ENCODE assay signal across 13 cellular contexts in genomic region chr1:155466617-155466972, GRCh38.
DNase-seq lines count a peak whose midpoint lies in the region; ATAC-seq, FAIRE-seq and TF ChIP-seq lines count a peak whose summit lies in the region.
"Had no signal": no experiment of that assay in that cellular context is flagged by ENCODE, and none has a peak within 500 bp of the region (broad histone marks: within the 10 kb centered on the region; RNA-seq: fewer than 3 reads in every experiment).

No MANE protein-coding gene starts in this region.

- POLR2A ChIA-PET in CD8-positive, alpha-beta memory T cell (lab: Charles Lee), result no interaction called here

- H3K9me3 ChIP-seq in CD8-positive, alpha-beta memory T cell (ENCODE audit: low read length), result peaks cover 3% of the 10 kb centered on the region
- peaks cover 2% of the 10 kb centered on the region for H3K9me3 ChIP-seq in astrocyte (ENCODE audit: insufficient read depth, low read depth, low read length)

- DNase-seq in CD8-positive, alpha-beta memory T cell, result no peak
- DNase-seq in astrocyte (ENCODE audit: low read depth) (no peak), AG08395 (ENCODE audit: low spot score) (no peak), midbrain (lab: John Stamatoyannopoulos, UW) (no peak)
- no peak for DNase-seq in natural killer cell treated with Interleukin-12 subunit alpha and Interleukin-12 subunit beta and Interleukin-15 and Interleukin-18, amount 100 ng/mL, for 72 hours (ENCODE audit: low spot score)
- DNase-seq in stimulated activated CD4-positive, alpha-beta T cell treated with anti-CD3 and anti-CD28 coated beads, Interleukin-4, amount 100 ng/mL, for 24 hours, result no peak
- DNase-seq: activated naive CD8-positive, alpha-beta T cell treated with anti-CD3 and anti-CD28 coated beads, Interleukin-2, amount 10 ng/mL, durations not matched to agents 7 days and 5 days; CD4-positive, CD25-positive, alpha-beta regulatory T cell; glutamatergic neuron; NCI-H1417 treated with DMSO at 0.1 percent for 48 hours had no signal

- peaks cover 3% of the 10 kb centered on the region for H4K20me1 ChIP-seq in astrocyte (ENCODE audit: insufficient read depth, low read length)

- H3K9me3 Mint-ChIP-seq in CD8-positive, alpha-beta memory T cell, result peaks cover 0 to 8% (median 4%) of the 10 kb centered on the region in 5 donors
- H3K9me3 Mint-ChIP-seq in astrocyte (ENCODE audit: unreplicated experiment), result no peaks in the 10 kb centered on the region
- H3K9me3 Mint-ChIP-seq in natural killer cell treated with Interleukin-12 subunit alpha and Interleukin-12 subunit beta and Interleukin-15 and Interleukin-18, amount 100 ng/mL, for 72 hours, result no peaks in the 10 kb centered on the region

- peak overlapping the region; percentile 78 for H3K9ac ChIP-seq in astrocyte (ENCODE audit: low read length)

- no peaks in the 10 kb centered on the region for H3K27me3 ChIP-seq in CD8-positive, alpha-beta memory T cell (ENCODE audit: insufficient read depth, low read length, poor library complexity, severe bottlenecking)
- no peaks in the 10 kb centered on the region for H3K27me3 ChIP-seq in astrocyte (ENCODE audit: insufficient read depth, low read length)

- no peak for FAIRE-seq in astrocyte (lab: Jason Lieb, UNC)
- FAIRE-seq: G401.6, urothelium cell line had no signal

- no peak overlapping the region for H3K27ac ChIP-seq in CD8-positive, alpha-beta memory T cell (ENCODE audit: low read depth, low read length)
- H3K27ac ChIP-seq in astrocyte (ENCODE audit: low read depth, low read length), result peak overlapping the region; percentile 94

- TF ChIP-seq CTCF in astrocyte (IDR thresholded peaks at IDR 0.05; ENCODE audit: insufficient read depth, low read depth, low read length), result no peak

- H3K4me1 Mint-ChIP-seq in CD8-positive, alpha-beta memory T cell, result peaks cover 48 to 63% (median 61%) of the 10 kb centered on the region in 3 donors
- H3K4me1 Mint-ChIP-seq in astrocyte (ENCODE audit: low read depth, unreplicated experiment), result peaks cover 29% of the 10 kb centered on the region
- H3K4me1 Mint-ChIP-seq in natural killer cell treated with Interleukin-12 subunit alpha and Interleukin-12 subunit beta and Interleukin-15 and Interleukin-18, amount 100 ng/mL, for 72 hours (ENCODE audit: low read depth in 2 of 2), result peaks cover 31% of the 10 kb centered on the region in 2 donors

- H3K79me2 ChIP-seq in astrocyte (ENCODE audit: insufficient read depth, low read length), result peaks cover 52% of the 10 kb centered on the region

- H3K27ac Mint-ChIP-seq in CD8-positive, alpha-beta memory T cell, result peak overlapping the region in 7 of 8 donors; percentile 47 to 86 (median 77)
- H3K27ac Mint-ChIP-seq in astrocyte (ENCODE audit: unreplicated experiment), result peak overlapping the region; percentile 93
- peak overlapping the region; percentile 42 to 89 for H3K27ac Mint-ChIP-seq in natural killer cell treated with Interleukin-12 subunit alpha and Interleukin-12 subunit beta and Interleukin-15 and Interleukin-18, amount 100 ng/mL, for 72 hours
- H3K27ac Mint-ChIP-seq: activated naive CD8-positive, alpha-beta T cell treated with anti-CD3 and anti-CD28 coated beads, Interleukin-2, amount 10 ng/mL, durations not matched to agents 7 days and 5 days had no signal

- peak overlapping the region; percentile 56 for H3K4me2 ChIP-seq in astrocyte (ENCODE audit: low read length)

- H3K4me3 ChIP-seq in CD8-positive, alpha-beta memory T cell (ENCODE audit: low read length), result no peak overlapping the region
- no peak overlapping the region for H3K4me3 ChIP-seq in astrocyte (ENCODE audit: insufficient read depth, low read depth, low read length)

- H3K36me3 Mint-ChIP-seq in CD8-positive, alpha-beta memory T cell, result peaks cover 11 to 34% (median 15%) of the 10 kb centered on the region in 3 donors
- H3K36me3 Mint-ChIP-seq in astrocyte (ENCODE audit: low read depth, unreplicated experiment), result peaks cover 7% of the 10 kb centered on the region
- H3K36me3 Mint-ChIP-seq in natural killer cell treated with Interleukin-12 subunit alpha and Interleukin-12 subunit beta and Interleukin-15 and Interleukin-18, amount 100 ng/mL, for 72 hours, result peaks cover 6% of the 10 kb centered on the region

- CTCF ChIA-PET in CD8-positive, alpha-beta memory T cell (lab: Charles Lee), result interaction anchor here (1.2 kb wide), 1 partner anchor 194 kb away, joined by 3 read pairs; the partner anchor contains the start of gene CLK2

- no peaks in the 10 kb centered on the region for H3K36me3 ChIP-seq in CD8-positive, alpha-beta memory T cell (ENCODE audit: insufficient read depth, low read length)
- peaks cover 10% of the 10 kb centered on the region for H3K36me3 ChIP-seq in astrocyte (ENCODE audit: insufficient read depth, low read length)

- peak; percentile 22 for ATAC-seq in HG03354 (IDR thresholded peaks at IDR 0.05; ENCODE audit: poor library complexity, severe bottlenecking, unreplicated experiment)
- ATAC-seq in natural killer cell treated with Interleukin-12 subunit alpha and Interleukin-12 subunit beta and Interleukin-15 and Interleukin-18, amount 100 ng/mL, for 72 hours, result no peak

- peak overlapping the region in 1 of 7 donors; percentile 21 for H3K4me3 Mint-ChIP-seq in CD8-positive, alpha-beta memory T cell
- H3K4me3 Mint-ChIP-seq in astrocyte (ENCODE audit: unreplicated experiment), result no peak overlapping the region
- H3K4me3 Mint-ChIP-seq in natural killer cell treated with Interleukin-12 subunit alpha and Interleukin-12 subunit beta and Interleukin-15 and Interleukin-18, amount 100 ng/mL, for 72 hours, result peak overlapping the region; percentile 21
- H3K4me3 Mint-ChIP-seq: activated naive CD8-positive, alpha-beta T cell treated with anti-CD3 and anti-CD28 coated beads, Interleukin-2, amount 10 ng/mL, durations not matched to agents 7 days and 5 days had no signal

- no peaks in the 10 kb centered on the region for H3K27me3 Mint-ChIP-seq in CD8-positive, alpha-beta memory T cell
- no peaks in the 10 kb centered on the region for H3K27me3 Mint-ChIP-seq in astrocyte (ENCODE audit: low read depth, unreplicated experiment)
- no peaks in the 10 kb centered on the region for H3K27me3 Mint-ChIP-seq in natural killer cell treated with Interleukin-12 subunit alpha and Interleukin-12 subunit beta and Interleukin-15 and Interleukin-18, amount 100 ng/mL, for 72 hours
- H3K27me3 Mint-ChIP-seq: activated naive CD8-positive, alpha-beta T cell treated with anti-CD3 and anti-CD28 coated beads, Interleukin-2, amount 10 ng/mL, durations not matched to agents 7 days and 5 days; CD4-positive, CD25-positive, alpha-beta regulatory T cell had no signal

- peaks cover 26% of the 10 kb centered on the region for H3K4me1 ChIP-seq in CD8-positive, alpha-beta memory T cell (ENCODE audit: insufficient read depth, low read length)
- peaks cover 28% of the 10 kb centered on the region for H3K4me1 ChIP-seq in astrocyte (ENCODE audit: insufficient read depth, low read length)

- H2AFZ ChIP-seq in astrocyte (ENCODE audit: low read depth, low read length), result no peak overlapping the region
